In the genomic region with DNA sequence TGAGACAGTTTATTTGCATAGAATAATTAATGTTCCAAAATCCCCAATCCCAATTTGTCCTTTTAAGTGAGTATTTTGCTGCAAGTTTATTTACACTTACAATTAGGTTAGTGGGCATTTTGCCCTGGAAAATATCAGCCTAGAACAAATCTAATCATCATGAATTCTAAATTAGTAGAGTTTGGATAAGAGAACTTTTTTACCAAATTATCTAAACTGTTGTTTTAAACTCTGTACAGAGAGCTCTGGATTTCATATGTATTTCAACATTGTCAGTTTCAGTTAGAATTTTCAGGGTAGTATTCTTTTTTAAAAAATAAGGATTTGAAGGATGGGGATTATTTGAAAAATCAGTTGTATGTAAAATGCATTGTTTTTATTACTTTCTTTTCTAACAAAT, we compare ENCODE assay signal across 24 cellular contexts. TPM values are rescaled to one million over a fixed set of nuclear protein-coding genes. Genes with fewer than 3 reads are reported as not detected.
"Had no signal": no experiment of that assay in that cellular context is flagged by ENCODE, and none has a peak within 500 bp of the region (broad histone marks: within the 10 kb centered on the region; RNA-seq: fewer than 3 reads in every experiment).

No MANE protein-coding gene starts in this region.

- H3K4me3 ChIP-seq: MG63, SJCRH30 had no signal

- DNase-seq: IMR-90, Karpas-422, KG1, MG63, NCI-H1092, NCI-H1105 treated with DMSO at 0.1 percent for 48 hours, NCI-H1417 treated with DMSO at 0.1 percent for 48 hours, NCI-H146, NCI-H1694 treated with DMSO at 0.1 percent for 48 hours, NCI-H2029, NCI-H2081 treated with DMSO at 0.1 percent for 48 hours, NCI-H2171, NCI-H226, NCI-H446, NCI-H510A, NCI-H524 treated with DMSO at 0.1 percent for 48 hours, NCI-H69, NCI-H774, SHP77, SJCRH30, SW 1271 had no signal

- H3K27me3 ChIP-seq: MG63, SJCRH30 had no signal

- ATAC-seq: HepG2 had no signal

- H3K27ac ChIP-seq: RWPE1, SJCRH30 had no signal

- H3K9me3 ChIP-seq: MG63, SJCRH30 had no signal

- FAIRE-seq: HepG2 had no signal

- H3K36me3 ChIP-seq: MG63, SJCRH30 had no signal

RNA-seq across cellular contexts. Expression of a gene that starts 27.8 kb away (rescaled TPM):
- total RNA-seq: HepG2, HT1080, IMR-90, SJCRH30 had no signal
- polyA plus RNA-seq: HepG2, IMR-90 had no signal
